8 cellular contexts compared by ENCODE assay signal in genomic region chr17:81400154-81400938, GRCh38. TPM values are rescaled to one million over a fixed set of nuclear protein-coding genes. Genes with fewer than 3 reads are reported as not detected.
DNase-seq lines count a peak whose midpoint lies in the region; ATAC-seq and TF ChIP-seq lines count a peak whose summit lies in the region.

No MANE protein-coding gene starts in this region.

- TF ChIP-seq CTCF in astrocyte of the spinal cord (IDR thresholded peaks at IDR 0.05; ENCODE audit: low read depth, low read length) = no peak

- in situ Hi-C loops in astrocyte of the spinal cord (cut with HindIII; ENCODE audit: low sequenced_read_pairs) = loop anchor here (10.0 kb wide), 1 partner anchor 114 kb away; the partner anchor contains the start of gene ACTG1

- H3K27ac ChIP-seq in BLaER1 = peak overlapping the region; percentile 97
- H3K27ac ChIP-seq in iPS-20b (ENCODE audit: low read length) = no peak overlapping the region
- peak overlapping the region; percentile 78 to 100 (median 96) for H3K27ac ChIP-seq in skin epidermis

- peaks cover 52% of the 10 kb centered on the region for H4K20me1 ChIP-seq in BLaER1

- H3K27me3 ChIP-seq in BLaER1 (no peaks in the 10 kb centered on the region), iPS-20b (ENCODE audit: insufficient read depth, low read length) (peaks cover 85% of the 10 kb centered on the region)

- peak overlapping the region; percentile 98 for H3K4me2 ChIP-seq in BLaER1

- ATAC-seq in GM18520 (IDR thresholded peaks at IDR 0.05; ENCODE audit: unreplicated experiment) = no peak

- H3K9ac ChIP-seq in BLaER1 (peak overlapping the region; percentile 100), iPS-20b (ENCODE audit: low read depth, low read length) (peak overlapping the region; percentile 33; the same call in 1 of the 2 replicates)

- H3K9me3 ChIP-seq in BLaER1 (no peaks in the 10 kb centered on the region), iPS-20b (ENCODE audit: insufficient read depth, low read depth, low read length) (no peaks in the 10 kb centered on the region)

- DNase-seq in Jurkat, Clone E6-1 (ENCODE audit: low read depth, low spot score) = no peak
- DNase-seq in astrocyte of the spinal cord (ENCODE audit: low read depth, low spot score) (peak; percentile 73), mucosa of gallbladder (ENCODE audit: low spot score) (no peak), NK-92 (lab: John Stamatoyannopoulos, UW; ENCODE audit: unreplicated experiment) (no peak)

- H3K4me3 ChIP-seq in BLaER1 = peak overlapping the region; percentile 91
- H3K4me3 ChIP-seq in Jurkat, Clone E6-1 (ENCODE audit: low read length) = peak overlapping the region; percentile 57
- H3K4me3 ChIP-seq in astrocyte of the spinal cord (ENCODE audit: low read depth, low read length) = peak overlapping the region; percentile 56
- peak overlapping the region; percentile 59 for H3K4me3 ChIP-seq in iPS-20b (ENCODE audit: low read length)
- peak overlapping the region; percentile 41 to 77 (median 68) for H3K4me3 ChIP-seq in skin epidermis

- H3K4me1 ChIP-seq in BLaER1 (peaks cover 42% of the 10 kb centered on the region), iPS-20b (ENCODE audit: insufficient read depth, low read length) (peaks cover 12% of the 10 kb centered on the region; the same call in 1 of the 2 replicates)

- peaks cover 58% of the 10 kb centered on the region for H3K36me3 ChIP-seq in BLaER1
- no peaks in the 10 kb centered on the region for H3K36me3 ChIP-seq in iPS-20b (ENCODE audit: insufficient read depth, low read depth, low read length)

RNA-seq across cellular contexts. Expression of gene BAHCC1, which starts 5.1 kb away (rescaled TPM):
- polyA plus RNA-seq in Jurkat, Clone E6-1 (2012; ENCODE audit: insufficient read depth, insufficient read length) = 8.7 TPM
- total RNA-seq in mucosa of gallbladder = 77.4 TPM
